Comparison of ENCODE assay signal across 15 cellular contexts in the genomic region with DNA sequence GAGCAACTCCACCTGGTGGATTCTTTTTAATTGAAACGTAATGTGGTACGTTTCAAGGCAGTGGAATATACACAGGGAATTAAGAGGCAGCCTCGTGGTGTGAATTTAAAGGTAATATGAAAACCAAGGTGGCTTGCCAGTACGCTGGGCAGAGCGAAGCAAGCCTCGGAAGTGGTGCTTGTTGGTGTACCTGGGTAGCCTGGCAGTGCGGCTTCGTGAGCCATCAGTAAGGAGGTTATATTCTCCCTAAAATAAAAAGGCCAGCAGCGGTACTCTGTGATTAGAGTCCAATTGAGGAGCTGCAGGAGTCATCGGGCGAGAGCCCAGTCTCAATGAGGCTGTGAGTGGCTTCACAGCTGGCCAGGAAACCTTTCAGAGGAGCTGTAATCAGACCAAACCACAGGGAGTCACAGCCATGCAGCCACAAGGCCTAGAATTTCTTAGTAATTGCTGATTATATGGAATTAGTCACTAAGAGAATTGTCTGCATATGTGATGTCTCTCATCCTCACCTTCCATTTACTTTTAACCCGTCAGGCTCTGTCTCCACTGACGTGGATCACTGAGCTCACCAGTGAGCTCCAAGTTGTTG. TPM values are rescaled to one million over a fixed set of nuclear protein-coding genes. Genes with fewer than 3 reads are reported as not detected.
A peak's percentile ranks its signal among the peaks of the same experiment; 100 is the strongest.
DNase-seq lines count a peak whose midpoint lies in the region; ATAC-seq and TF ChIP-seq lines count a peak whose summit lies in the region.
"Had no signal": no experiment of that assay in that cellular context is flagged by ENCODE, and none has a peak within 500 bp of the region (broad histone marks: within the 10 kb centered on the region; RNA-seq: fewer than 3 reads in every experiment).

No MANE protein-coding gene starts in this region.

- H3K36me3 ChIP-seq in right atrium auricular region (peaks cover 16% of the 10 kb centered on the region), heart left ventricle (peaks cover 0 to 42% (median 29%) of the 10 kb centered on the region in 9 donors)
- H3K36me3 ChIP-seq in CD8-positive, alpha-beta memory T cell (ENCODE audit: insufficient read depth, low read length): no peaks in the 10 kb centered on the region

- H3K4me1 ChIP-seq in right atrium auricular region (peaks cover 0 to 24% of the 10 kb centered on the region in 2 donors), heart left ventricle (peaks cover 0 to 39% (median 14%) of the 10 kb centered on the region in 12 donors)
- H3K4me1 ChIP-seq in CD8-positive, alpha-beta memory T cell (ENCODE audit: insufficient read depth, low read length): no peaks in the 10 kb centered on the region

- CTCF ChIA-PET in CD8-positive, alpha-beta memory T cell (lab: Charles Lee): no interaction called here

- no peaks in the 10 kb centered on the region for H3K27me3 Mint-ChIP-seq in T-helper 17 cell
- peaks cover 0 to 1% of the 10 kb centered on the region in 2 donors for H3K27me3 Mint-ChIP-seq in CD8-positive, alpha-beta memory T cell
- H3K27me3 Mint-ChIP-seq: activated naive CD8-positive, alpha-beta T cell; stimulated activated naive CD8-positive, alpha-beta T cell treated with anti-CD3 and anti-CD28 coated beads, Interleukin-15, Interleukin-2, amounts not matched to agents 100 ng/mL and 50 ng/mL, for 24 hours had no signal

- TF ChIP-seq CTCF in right atrium auricular region (IDR thresholded peaks at IDR 0.05) (no peak), heart left ventricle (IDR thresholded peaks at IDR 0.05) (no peak)

- no peaks in the 10 kb centered on the region for H3K9me3 Mint-ChIP-seq in CD8-positive, alpha-beta memory T cell
- H3K9me3 Mint-ChIP-seq: mesothelial cell of epicardium; stimulated activated naive CD8-positive, alpha-beta T cell treated with anti-CD3 and anti-CD28 coated beads, Interleukin-15, Interleukin-2, amounts not matched to agents 100 ng/mL and 50 ng/mL, for 24 hours had no signal

- DNase-seq in Right ventricle myocardium superior: no peak
- no peak for DNase-seq in right atrium auricular region (ENCODE audit: low spot score)
- no peak for DNase-seq in T-helper 17 cell
- peak in 1 of 5 donors; percentile 62 for DNase-seq in heart left ventricle
- peak; percentile 86 for DNase-seq in stromal cell of bone marrow (ENCODE audit: low read depth)
- DNase-seq in RPMI8226: no peak
- no peak for DNase-seq in effector CD8-positive, alpha-beta T cell (lab: John Stamatoyannopoulos, UW)
- no peak for DNase-seq in CD8-positive, alpha-beta memory T cell
- DNase-seq: activated CD4-positive, CD25-positive, alpha-beta regulatory T cell; esophagus squamous epithelium had no signal

- H3K36me3 Mint-ChIP-seq in T-helper 17 cell (ENCODE audit: low read depth): peaks cover 3% of the 10 kb centered on the region
- H3K36me3 Mint-ChIP-seq in CD8-positive, alpha-beta memory T cell: peaks cover 3 to 11% (median 10%) of the 10 kb centered on the region in 3 donors

- H3K27me3 ChIP-seq in right atrium auricular region (no peaks in the 10 kb centered on the region), heart left ventricle (no peaks in the 10 kb centered on the region)
- no peaks in the 10 kb centered on the region for H3K27me3 ChIP-seq in CD8-positive, alpha-beta memory T cell (ENCODE audit: insufficient read depth, low read length, poor library complexity, severe bottlenecking)
- H3K27me3 ChIP-seq: esophagus squamous epithelium had no signal

- no peak overlapping the region for H3K4me3 ChIP-seq in right atrium auricular region
- H3K4me3 ChIP-seq in heart left ventricle: no peak overlapping the region
- H3K4me3 ChIP-seq in CD8-positive, alpha-beta memory T cell (ENCODE audit: low read length): no peak overlapping the region
- H3K4me3 ChIP-seq: esophagus squamous epithelium, GM12878 had no signal

- intact Hi-C loops in Right ventricle myocardium superior (cut with DNase I) (no loop called here), heart left ventricle (cut with DNase I) (loop anchor here in 1 of 10 donors (5.0 kb wide), 1 partner anchor 168 kb away; no protein-coding TSS in a partner anchor)

- ATAC-seq in Right ventricle myocardium superior (ENCODE audit: poor library complexity) (peak; percentile 51), T-helper 17 cell (no peak), heart left ventricle (peak; percentile 35 to 84 (median 70))
- ATAC-seq: GM12878 had no signal

- 85 to 91% (median 88%) methylated on average over 13 of the region's 13 CpGs for WGBS in heart left ventricle, 4 donors

- POLR2A ChIA-PET in CD8-positive, alpha-beta memory T cell (lab: Charles Lee): no interaction called here

- H3K27ac Mint-ChIP-seq in T-helper 17 cell: peak overlapping the region; percentile 69
- peak overlapping the region in 4 of 8 donors; percentile 11 to 85 (median 41) for H3K27ac Mint-ChIP-seq in CD8-positive, alpha-beta memory T cell
- H3K27ac Mint-ChIP-seq: activated naive CD8-positive, alpha-beta T cell; mesothelial cell of epicardium; stimulated activated naive CD8-positive, alpha-beta T cell treated with anti-CD3 and anti-CD28 coated beads, Interleukin-15, Interleukin-2, amounts not matched to agents 100 ng/mL and 50 ng/mL, for 24 hours had no signal

- TF ChIP-seq POLR2A in heart left ventricle (IDR thresholded peaks at IDR 0.05): no peak

- no peak overlapping the region for H3K27ac ChIP-seq in right atrium auricular region
- H3K27ac ChIP-seq in heart left ventricle: peak overlapping the region in 4 of 12 donors; percentile 19 to 51 (median 32)
- H3K27ac ChIP-seq in CD8-positive, alpha-beta memory T cell (ENCODE audit: low read depth, low read length): no peak overlapping the region
- H3K27ac ChIP-seq: C4-2B, esophagus squamous epithelium had no signal

- no peaks in the 10 kb centered on the region for H3K9me3 ChIP-seq in right atrium auricular region
- no peaks in the 10 kb centered on the region for H3K9me3 ChIP-seq in T-helper 17 cell (ENCODE audit: control insufficient read depth, low read length, poor library complexity, severe bottlenecking)
- H3K9me3 ChIP-seq in heart left ventricle: no peaks in the 10 kb centered on the region
- H3K9me3 ChIP-seq in CD8-positive, alpha-beta memory T cell (ENCODE audit: low read length): no peaks in the 10 kb centered on the region
- H3K9me3 ChIP-seq: esophagus squamous epithelium had no signal

- H3K4me3 Mint-ChIP-seq in T-helper 17 cell: no peak overlapping the region
- no peak overlapping the region for H3K4me3 Mint-ChIP-seq in CD8-positive, alpha-beta memory T cell
- H3K4me3 Mint-ChIP-seq: activated naive CD8-positive, alpha-beta T cell; mesothelial cell of epicardium; stimulated activated naive CD8-positive, alpha-beta T cell treated with anti-CD3 and anti-CD28 coated beads, Interleukin-15, Interleukin-2, amounts not matched to agents 100 ng/mL and 50 ng/mL, for 24 hours had no signal

- H3K4me1 Mint-ChIP-seq in T-helper 17 cell: peaks cover 16% of the 10 kb centered on the region
- H3K4me1 Mint-ChIP-seq in CD8-positive, alpha-beta memory T cell: peaks cover 10 to 17% (median 14%) of the 10 kb centered on the region in 3 donors

RNA-seq across cellular contexts. Expression of a gene that starts 57.7 kb away (rescaled TPM):
- 19.2 TPM for total RNA-seq in Right ventricle myocardium superior
- 10 to 100 TPM; 10.8 to 12.8 TPM for total RNA-seq in right atrium auricular region
- total RNA-seq in T-helper 17 cell: 10 to 100 TPM; 80.0 to 83.6 TPM
- total RNA-seq in heart left ventricle: 10 to 100 TPM in 8 of 9 donors, 1 to 10 TPM in 1; 8.3 to 36.0 (median 18.4) TPM
- polyA plus RNA-seq in heart left ventricle: 1 to 10 TPM; 3.4 to 5.3 TPM
- 10 to 100 TPM; 54.5 to 61.5 TPM for total RNA-seq in CD8-positive, alpha-beta memory T cell
- polyA plus RNA-seq in CD8-positive, alpha-beta memory T cell: 59.5 TPM
